Comparison of ENCODE assay signal across 9 cellular contexts in genomic region chr5:143106175-143106574, GRCh38.
A peak's percentile ranks its signal among the peaks of the same experiment; 100 is the strongest.
DNase-seq lines count a peak whose midpoint lies in the region; ATAC-seq and TF ChIP-seq lines count a peak whose summit lies in the region.
"Had no signal": no experiment of that assay in that cellular context is flagged by ENCODE, and none has a peak within 500 bp of the region (broad histone marks: within the 10 kb centered on the region; RNA-seq: fewer than 3 reads in every experiment).

No MANE protein-coding gene starts in this region.

- H3K4me3 Mint-ChIP-seq in naive thymus-derived CD4-positive, alpha-beta T cell = no peak overlapping the region
- H3K4me3 Mint-ChIP-seq: activated naive CD4-positive, alpha-beta T cell treated with anti-CD3 and anti-CD28 coated beads, Interleukin-2, amount 50 U/mL, for 24 hours had no signal

- H3K27ac Mint-ChIP-seq in naive thymus-derived CD4-positive, alpha-beta T cell = no peak overlapping the region
- H3K27ac Mint-ChIP-seq: activated naive CD4-positive, alpha-beta T cell treated with anti-CD3 and anti-CD28 coated beads, Interleukin-2, amount 50 U/mL, for 24 hours had no signal

- H3K4me1 Mint-ChIP-seq in naive thymus-derived CD4-positive, alpha-beta T cell = peaks cover 0 to 19% (median 5%) of the 10 kb centered on the region in 7 donors

- H3K27me3 Mint-ChIP-seq in naive thymus-derived CD4-positive, alpha-beta T cell = no peaks in the 10 kb centered on the region
- H3K27me3 Mint-ChIP-seq: activated naive CD4-positive, alpha-beta T cell treated with anti-CD3 and anti-CD28 coated beads, Interleukin-2, amount 50 U/mL, for 24 hours had no signal

- peaks cover 6 to 34% (median 25%) of the 10 kb centered on the region in 5 donors for H3K36me3 Mint-ChIP-seq in naive thymus-derived CD4-positive, alpha-beta T cell

- H3K4me1 ChIP-seq in SJSA1 (replicated peaks) = no peaks in the 10 kb centered on the region
- H3K4me1 ChIP-seq in heart left ventricle = peaks cover 0 to 66% (median 43%) of the 10 kb centered on the region in 12 donors
- no peaks in the 10 kb centered on the region for H3K4me1 ChIP-seq in naive thymus-derived CD4-positive, alpha-beta T cell (ENCODE audit: control insufficient read depth in 2 of 2, insufficient read depth in 2 of 2, low read length in 2 of 2)

- H3K9me3 ChIP-seq in SJSA1 (replicated peaks) (no peaks in the 10 kb centered on the region), heart left ventricle (no peaks in the 10 kb centered on the region)
- H3K9me3 ChIP-seq in naive thymus-derived CD4-positive, alpha-beta T cell (ENCODE audit: control insufficient read depth in 2 of 3, low read length in 3 of 3) = no peaks in the 10 kb centered on the region

- H3K27me3 ChIP-seq in SJSA1 (replicated peaks) (no peaks in the 10 kb centered on the region), heart left ventricle (no peaks in the 10 kb centered on the region)
- no peaks in the 10 kb centered on the region for H3K27me3 ChIP-seq in naive thymus-derived CD4-positive, alpha-beta T cell (ENCODE audit: control insufficient read depth in 2 of 2, insufficient read depth in 2 of 2, low read length in 2 of 2)

- CTCF ChIA-PET in naive thymus-derived CD4-positive, alpha-beta T cell (lab: Charles Lee) = interaction anchor here (0.5 to 0.6 kb wide), 3 partner anchors 107 to 1183 kb away, joined by 3 to 4 read pairs (median 3); no protein-coding TSS in a partner anchor

- TF ChIP-seq POLR2A in heart left ventricle (IDR thresholded peaks at IDR 0.05) = no peak

- DNase-seq in A172 (ENCODE audit: low spot score) (peak; percentile 82), HCEC 1CT (peak; percentile 72), SJSA1 (ENCODE audit: low read depth in 1 of 2, low spot score in 2 of 2) (peak; percentile 54 to 71), heart left ventricle (peak in 4 of 5 donors; percentile 38 to 56 (median 50)), ureter (ENCODE audit: low spot score) (no peak)
- DNase-seq in activated effector memory CD4-positive, alpha-beta T cell treated with anti-CD3 and anti-CD28 coated beads, Interleukin-2, amount 50 U/mL, for 16 hours = no peak
- no peak for DNase-seq in naive thymus-derived CD4-positive, alpha-beta T cell

- ATAC-seq in heart left ventricle (peak; percentile 53 to 86 (median 68)), HG02973 (IDR thresholded peaks at IDR 0.05; ENCODE audit: unreplicated experiment) (no peak)
- no peak for ATAC-seq in naive thymus-derived CD4-positive, alpha-beta T cell

- intact Hi-C loops in heart left ventricle (cut with DNase I) = loop anchor here (1.0 to 10.0 kb wide), 7 partner anchors 181 to 719 kb away; partner anchors contain the start of gene NR3C1 (in 6 of the 10)
- intact Hi-C loops in naive thymus-derived CD4-positive, alpha-beta T cell (cut with micrococcal nuclease) = no loop called here

- POLR2A ChIA-PET in naive thymus-derived CD4-positive, alpha-beta T cell (lab: Charles Lee) = no interaction called here

- WGBS in heart left ventricle, 4 donors = 47 to 65% (median 55%) methylated on average over 6 of the region's 6 CpGs

- H3K27ac ChIP-seq in SJSA1 (no peak overlapping the region), heart left ventricle (no peak overlapping the region)
- no peak overlapping the region for H3K27ac ChIP-seq in naive thymus-derived CD4-positive, alpha-beta T cell (ENCODE audit: low read depth, low read length)

- H3K36me3 ChIP-seq in SJSA1 (no peaks in the 10 kb centered on the region), heart left ventricle (no peaks in the 10 kb centered on the region)
- H3K36me3 ChIP-seq in naive thymus-derived CD4-positive, alpha-beta T cell (ENCODE audit: control insufficient read depth in 2 of 3, insufficient read depth in 3 of 3, low read length in 3 of 3) = no peaks in the 10 kb centered on the region

- H3K4me3 ChIP-seq in SJSA1 (no peak overlapping the region), heart left ventricle (no peak overlapping the region)
- H3K4me3 ChIP-seq in naive thymus-derived CD4-positive, alpha-beta T cell (ENCODE audit: low read length) = no peak overlapping the region

- H3K9me3 Mint-ChIP-seq in naive thymus-derived CD4-positive, alpha-beta T cell = no peaks in the 10 kb centered on the region
- H3K9me3 Mint-ChIP-seq: activated naive CD4-positive, alpha-beta T cell treated with anti-CD3 and anti-CD28 coated beads, Interleukin-2, amount 50 U/mL, for 24 hours had no signal

- TF ChIP-seq CTCF in heart left ventricle (IDR thresholded peaks at IDR 0.05) = peak in 10 of 12 donors; percentile 8 to 55 (median 36)

Comparison
In these comparisons a context has a peak if more than half of its experiments do, and no peak if none do; other contexts are left out.
1. DNase-seq: peak in A172 (single experiment), HCEC 1CT (single experiment), SJSA1 (2 of 2) and heart left ventricle (4 of 5); none in activated effector memory CD4-positive, alpha-beta T cell treated with anti-CD3 and anti-CD28 coated beads, Interleukin-2, amount 50 U/mL, for 16 hours (single experiment), naive thymus-derived CD4-positive, alpha-beta T cell (0 of 9) and ureter (single experiment).
2. ATAC-seq: peak in heart left ventricle (4 of 4); none in naive thymus-derived CD4-positive, alpha-beta T cell (single experiment) and HG02973 (single experiment).
3. intact Hi-C loops: an anchor here in heart left ventricle (1.0 to 10.0 kb wide); none called in naive thymus-derived CD4-positive, alpha-beta T cell.